Comparison of ENCODE assay signal across 9 cellular contexts in genomic region chr7:158782638-158783490, GRCh38. TPM values are rescaled to one million over a fixed set of nuclear protein-coding genes. Genes with fewer than 3 reads are reported as not detected.
DNase-seq lines count a peak whose midpoint lies in the region; ATAC-seq and TF ChIP-seq lines count a peak whose summit lies in the region.
"Had no signal": no experiment of that assay in that cellular context is flagged by ENCODE, and none has a peak within 500 bp of the region (broad histone marks: within the 10 kb centered on the region; RNA-seq: fewer than 3 reads in every experiment).

No MANE protein-coding gene starts in this region.

- intact Hi-C loops in Right ventricle myocardium superior (cut with DNase I) (loop anchor here (5.0 kb wide), 1 partner anchor 44 kb away; the partner anchor contains the start of gene ESYT2), sigmoid colon (cut with DNase I) (loop anchor here (1.0 to 2.0 kb wide), 2 partner anchors 46 to 74 kb away; partner anchors contain the start of genes DYNC2I1 and ESYT2)

- ATAC-seq in Right ventricle myocardium superior (ENCODE audit: poor library complexity), result peak; percentile 89
- ATAC-seq in GM18517 (IDR thresholded peaks at IDR 0.05; ENCODE audit: unreplicated experiment), result no peak

- peak in 1 of 4 donors; percentile 11 for TF ChIP-seq EP300 in sigmoid colon (IDR thresholded peaks at IDR 0.05)

- DNase-seq in NCI-H2196 (lab: John Stamatoyannopoulos, UW; ENCODE audit: unreplicated experiment) (peak; percentile 10), NCI-H2196 treated with DMSO at 0.1 percent for 48 hours (lab: John Stamatoyannopoulos, UW; ENCODE audit: unreplicated experiment) (no peak), WERI-Rb-1 (no peak), Right ventricle myocardium superior (peak; percentile 78), sigmoid colon (peak; percentile 92), Ammon's horn (ENCODE audit: low spot score) (no peak), MV-4-11 (lab: John Stamatoyannopoulos, UW) (no peak)

- peaks cover 0 to 70% (median 58%) of the 10 kb centered on the region in 4 donors for H3K4me1 ChIP-seq in sigmoid colon

- H3K9me3 ChIP-seq in WERI-Rb-1 (ENCODE audit: severe bottlenecking), result peaks cover 6% of the 10 kb centered on the region
- no peaks in the 10 kb centered on the region for H3K9me3 ChIP-seq in sigmoid colon

- H3K27ac ChIP-seq in WERI-Rb-1, result no peak overlapping the region
- H3K27ac ChIP-seq in sigmoid colon, result peak overlapping the region; percentile 84 to 89 (median 87)

- no peaks in the 10 kb centered on the region for H3K27me3 ChIP-seq in WERI-Rb-1 (ENCODE audit: insufficient read depth, low read depth, severe bottlenecking)
- no peaks in the 10 kb centered on the region for H3K27me3 ChIP-seq in sigmoid colon
- H3K27me3 ChIP-seq: BLaER1 treated with 17β-estradiol and CSF1 and Interleukin-3, amounts not matched to agents 10 nM and 100 nM had no signal

- H3K4me3 ChIP-seq in WERI-Rb-1 (ENCODE audit: low read depth, low read length), result no peak overlapping the region
- H3K4me3 ChIP-seq in sigmoid colon, result peak overlapping the region in 2 of 4 donors; percentile 20 to 23
- H3K4me3 ChIP-seq: BLaER1 treated with 17β-estradiol and CSF1 and Interleukin-3, amounts not matched to agents 10 nM and 100 nM had no signal

- no peak for TF ChIP-seq POLR2A in sigmoid colon (IDR thresholded peaks at IDR 0.05)

- TF ChIP-seq CTCF in WERI-Rb-1 (IDR thresholded peaks at IDR 0.05; ENCODE audit: low read depth, low read length) (0 out of 2 replicates have a peak, but pooled peaks have one; percentile 22), sigmoid colon (IDR thresholded peaks at IDR 0.05) (peak; percentile 46 to 67 (median 48))

- H3K36me3 ChIP-seq in WERI-Rb-1 (peaks cover 3% of the 10 kb centered on the region), sigmoid colon (peaks cover 0 to 33% (median 10%) of the 10 kb centered on the region in 4 donors)

- WGBS in sigmoid colon, 2 donors, result 57 to 77% methylated on average over 21 of the region's 21 CpGs

RNA-seq across cellular contexts. Expression of gene ESYT2, which starts 46.4 kb away (rescaled TPM):
- total RNA-seq in Right ventricle myocardium superior (43.8 TPM), sigmoid colon (100 to 1,000 TPM; 105 to 127 (median 119) TPM)
- 10 to 100 TPM in 2 of 3 donors, 1 to 10 TPM in 1; 6.9 to 38.6 (median 11.4) TPM for polyA plus RNA-seq in sigmoid colon

Comparison
In these comparisons a context has a peak if more than half of its experiments do, and no peak if none do; other contexts are left out.
1. DNase-seq: peak in NCI-H2196 (single experiment), Right ventricle myocardium superior (single experiment) and sigmoid colon (single experiment); none in NCI-H2196 treated with DMSO at 0.1 percent for 48 hours (single experiment), WERI-Rb-1 (single experiment), Ammon's horn (single experiment) and MV-4-11 (single experiment).